Comparison of ENCODE assay signal across 9 cellular contexts in genomic region chr3:9916734-9917680, GRCh38. TPM values are rescaled to one million over a fixed set of nuclear protein-coding genes. Genes with fewer than 3 reads are reported as not detected.
DNase-seq lines count a peak whose midpoint lies in the region; ATAC-seq, FAIRE-seq and TF ChIP-seq lines count a peak whose summit lies in the region.
"Had no signal": no experiment of that assay in that cellular context is flagged by ENCODE, and none has a peak within 500 bp of the region (broad histone marks: within the 10 kb centered on the region; RNA-seq: fewer than 3 reads in every experiment).

A gene with protein sequence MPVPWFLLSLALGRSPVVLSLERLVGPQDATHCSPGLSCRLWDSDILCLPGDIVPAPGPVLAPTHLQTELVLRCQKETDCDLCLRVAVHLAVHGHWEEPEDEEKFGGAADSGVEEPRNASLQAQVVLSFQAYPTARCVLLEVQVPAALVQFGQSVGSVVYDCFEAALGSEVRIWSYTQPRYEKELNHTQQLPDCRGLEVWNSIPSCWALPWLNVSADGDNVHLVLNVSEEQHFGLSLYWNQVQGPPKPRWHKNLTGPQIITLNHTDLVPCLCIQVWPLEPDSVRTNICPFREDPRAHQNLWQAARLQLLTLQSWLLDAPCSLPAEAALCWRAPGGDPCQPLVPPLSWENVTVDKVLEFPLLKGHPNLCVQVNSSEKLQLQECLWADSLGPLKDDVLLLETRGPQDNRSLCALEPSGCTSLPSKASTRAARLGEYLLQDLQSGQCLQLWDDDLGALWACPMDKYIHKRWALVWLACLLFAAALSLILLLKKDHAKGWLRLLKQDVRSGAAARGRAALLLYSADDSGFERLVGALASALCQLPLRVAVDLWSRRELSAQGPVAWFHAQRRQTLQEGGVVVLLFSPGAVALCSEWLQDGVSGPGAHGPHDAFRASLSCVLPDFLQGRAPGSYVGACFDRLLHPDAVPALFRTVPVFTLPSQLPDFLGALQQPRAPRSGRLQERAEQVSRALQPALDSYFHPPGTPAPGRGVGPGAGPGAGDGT (plus strand): TSS chr3:9917098. CDS start chr3:9917316, 218 bp downstream.

- H3K27me3 ChIP-seq in SK-N-SH (ENCODE audit: insufficient read depth) (no peaks in the 10 kb centered on the region), bronchial epithelial cell (ENCODE audit: control insufficient read depth, insufficient read depth, low read length) (no peaks in the 10 kb centered on the region), iPS-18a (ENCODE audit: control insufficient read depth, insufficient read depth, low read length) (peaks cover 16% of the 10 kb centered on the region)

- no peak for TF ChIP-seq RAD21 in SK-N-SH (IDR thresholded peaks at IDR 0.05; ENCODE audit: low read length)

- H3K4me3 ChIP-seq in SK-N-SH (ENCODE audit: low read depth in 2 of 2, low read length in 1 of 2) (peak within 1 kb of the TSS; percentile 48 to 55), bronchial epithelial cell (ENCODE audit: low read depth, low read length) (peak within 1 kb of the TSS; percentile 42), iPS-18a (ENCODE audit: low read length) (peak within 1 kb of the TSS; percentile 65)

- TF ChIP-seq CTCF in SK-N-SH (IDR thresholded peaks at IDR 0.05) (no peak), bronchial epithelial cell (IDR thresholded peaks at IDR 0.05; ENCODE audit: insufficient read depth, low read length, severe bottlenecking) (no peak)

- H3K4me1 ChIP-seq in SK-N-SH (ENCODE audit: control insufficient read depth in 1 of 2, insufficient read depth in 2 of 2, low read depth in 1 of 2, low read length in 1 of 2) (peaks cover 6 to 44% of the 10 kb centered on the region in 2 experiments; a peak in 3 of 4 replicates), iPS-18a (ENCODE audit: control insufficient read depth, low read depth, low read length) (peaks cover 15% of the 10 kb centered on the region)

- no peaks in the 10 kb centered on the region for H3K9me2 ChIP-seq in SK-N-SH

- no peak for FAIRE-seq in bronchial epithelial cell (lab: Jason Lieb, UNC)
- FAIRE-seq: TTC549 had no signal

- H3F3A ChIP-seq in SK-N-SH (replicated peaks; ENCODE audit: insufficient read depth), result peaks cover 6% of the 10 kb centered on the region

- peak within 1 kb of the TSS; percentile 55 to 60; a peak in 3 of 4 replicates for H3K27ac ChIP-seq in SK-N-SH (ENCODE audit: low read depth in 2 of 2, low read length in 1 of 2)
- H3K27ac ChIP-seq in iPS-18a (ENCODE audit: low read length), result no peak within 1 kb of the TSS

- H4K20me1 ChIP-seq in SK-N-SH (ENCODE audit: insufficient read depth), result no peaks in the 10 kb centered on the region

- H3K9ac ChIP-seq in SK-N-SH (peak within 1 kb of the TSS; percentile 44), iPS-18a (ENCODE audit: low read length) (peak within 1 kb of the TSS; percentile 48)

- H3K36me3 ChIP-seq in SK-N-SH (replicated peaks in 1 of 2; ENCODE audit: control insufficient read depth in 1 of 2, insufficient read depth in 2 of 2, low read length in 1 of 2), result no peaks in the 10 kb centered on the region
- H3K36me3 ChIP-seq in bronchial epithelial cell (ENCODE audit: control insufficient read depth, insufficient read depth, low read length), result peaks cover 4% of the 10 kb centered on the region
- no peaks in the 10 kb centered on the region for H3K36me3 ChIP-seq in iPS-18a (ENCODE audit: control insufficient read depth, low read depth, low read length)

- POLR2A ChIA-PET in SK-N-SH (lab: Yijun Ruan, JAX), result no interaction called here

- DNase-seq in Caki2 (ENCODE audit: low read depth) (peak; percentile 92), Kasumi-1 (lab: John Stamatoyannopoulos, UW) (peak; percentile 87 to 89), SK-N-SH (peak; percentile 70), bronchial epithelial cell (ENCODE audit: low read depth) (peak; percentile 97), retina (peak; percentile 72), NOMO-1 treated with DMSO at 0.1 percent for 48 hours (lab: John Stamatoyannopoulos, UW; ENCODE audit: unreplicated experiment) (no peak)

- CTCF ChIA-PET in SK-N-SH (lab: Yijun Ruan, JAX), result interaction anchor here (0.6 to 3.7 kb wide), 3 partner anchors 9 to 201 kb away, joined by 3 to 31 read pairs (median 5); partner anchors contain the start of gene CRELD1

- H3K9me3 ChIP-seq in SK-N-SH, result no peaks in the 10 kb centered on the region
- H3K9me3 ChIP-seq in iPS-18a (ENCODE audit: control insufficient read depth, low read depth, low read length), result no peaks in the 10 kb centered on the region

- no peak for ATAC-seq in GM18870 (IDR thresholded peaks at IDR 0.05; ENCODE audit: unreplicated experiment)

- H3K79me2 ChIP-seq in SK-N-SH (ENCODE audit: insufficient read depth), result no peaks in the 10 kb centered on the region

- H2AFZ ChIP-seq in SK-N-SH (ENCODE audit: low read depth), result peak within 1 kb of the TSS; percentile 93; the same call in 1 of the 2 replicates

- TF ChIP-seq EP300 in SK-N-SH (IDR thresholded peaks at IDR 0.05; ENCODE audit: borderline replicate concordance in 1 of 2, low read depth in 1 of 2, low read length in 1 of 2), result no peak

- in situ Hi-C loops in Caki2 (cut with HindIII; ENCODE audit: low pct_unique_long_range_greater_than_20kb, low sequenced_read_pairs), result no loop called here

- H3K4me2 ChIP-seq in SK-N-SH, result peak within 1 kb of the TSS; percentile 86

- 54% methylated on average over 13 of the region's 19 CpGs for WGBS in SK-N-SH (ENCODE audit: low lambda C conversion rate)

TF ChIP-seq in SK-N-SH, 30 proteins besides CTCF, POLR2A, EP300 and RAD21:
- 0 out of 2 replicates have a peak, but pooled peaks have one; percentile 26 for TF ChIP-seq MAX (IDR thresholded peaks at IDR 0.05; ENCODE audit: low read depth)
- no peak for TF ChIP-seq USF1 (IDR thresholded peaks at IDR 0.05; ENCODE audit: borderline replicate concordance, low read depth)
- TF ChIP-seq POLR2AphosphoS5 (IDR thresholded peaks at IDR 0.05; ENCODE audit: low read depth, low read length), result peak; percentile 48
- TF ChIP-seq TCF12 (IDR thresholded peaks at IDR 0.05), result peak; percentile 7; the same call in 1 of the 2 replicates

RNA-seq across cellular contexts. Expression of the gene that starts here (rescaled TPM):
- 24.5 and 51.8 TPM in 2 replicates for total RNA-seq in Caki2 (2014; rRNA removed; shearing (Covaris generic); ENCODE audit: low replicate concordance)
- polyA plus RNA-seq in SK-N-SH (2012; rRNA removed), result 17.3 and 17.9 TPM in 2 replicates
- polyA plus RNA-seq in SK-N-SH (2012; cell fraction: cytosol; rRNA removed), result 6.7 and 11.4 TPM in 2 replicates
- polyA plus RNA-seq in SK-N-SH (2012; cell fraction: nucleus; rRNA removed), result 52.7 and 62.2 TPM in 2 replicates
- 21.1 and 31.7 TPM in 2 replicates for total RNA-seq in bronchial epithelial cell
